20 cellular contexts compared by ENCODE assay signal in genomic region chr14:64946310-64947045, GRCh38. TPM values are rescaled to one million over a fixed set of nuclear protein-coding genes. Genes with fewer than 3 reads are reported as not detected.
"Had no signal": no experiment of that assay in that cellular context is flagged by ENCODE, and none has a peak within 500 bp of the region (broad histone marks: within the 10 kb centered on the region; RNA-seq: fewer than 3 reads in every experiment).

No MANE protein-coding gene starts in this region.

- H3K4me3 Mint-ChIP-seq: activated B cell treated with CpG ODN at 0.5 μM for 24 hours; activated CD4-positive, alpha-beta T cell treated with anti-CD3 and anti-CD28 coated beads, Interleukin-2, amount 10 ng/mL, durations not matched to agents 7 days and 5 days; activated naive CD8-positive, alpha-beta T cell treated with anti-CD3 and anti-CD28 coated beads for 36 hours; central memory CD8-positive, alpha-beta T cell had no signal

- H3K4me3 ChIP-seq: body of pancreas, coronary artery, esophagus muscularis mucosa, hepatocyte, left lung, tibial artery had no signal

- H3K27ac Mint-ChIP-seq: activated B cell treated with CpG ODN at 0.5 μM for 24 hours; activated naive CD8-positive, alpha-beta T cell treated with anti-CD3 and anti-CD28 coated beads for 36 hours had no signal

- H3K9me3 Mint-ChIP-seq: activated B cell treated with CpG ODN at 0.5 μM for 24 hours; activated CD4-positive, alpha-beta T cell treated with anti-CD3 and anti-CD28 coated beads, Interleukin-2, amount 10 ng/mL, durations not matched to agents 7 days and 5 days; activated naive CD8-positive, alpha-beta T cell treated with anti-CD3 and anti-CD28 coated beads for 36 hours; central memory CD8-positive, alpha-beta T cell; naive B cell had no signal

- H3K27me3 ChIP-seq: body of pancreas, esophagus muscularis mucosa, hepatocyte, left lung, tibial artery had no signal

- DNase-seq: activated B cell treated with CpG ODN at 0.5 μM for 24 hours; activated CD4-positive, alpha-beta T cell treated with anti-CD3 and anti-CD28 coated beads, Interleukin-2, amount 10 ng/mL, durations not matched to agents 7 days and 5 days; activated effector memory CD4-positive, alpha-beta T cell treated with Interleukin-2 at 50 U/mL for 16 hours; activated naive CD8-positive, alpha-beta T cell treated with anti-CD3 and anti-CD28 coated beads for 36 hours; amygdala; body of pancreas; left lung; naive B cell; retina; stimulated activated CD4-positive, alpha-beta T cell treated with anti-CD3 and anti-CD28 coated beads, Interleukin-4, amount 100 ng/mL, for 1 hour; stimulated activated naive CD4-positive, alpha-beta T cell; tibial artery had no signal

- H3K9me3 ChIP-seq: body of pancreas, esophagus muscularis mucosa, left lung, tibial artery had no signal

- ATAC-seq: body of pancreas, left lung had no signal

- H3K27me3 Mint-ChIP-seq: activated B cell treated with CpG ODN at 0.5 μM for 24 hours; activated CD4-positive, alpha-beta T cell treated with anti-CD3 and anti-CD28 coated beads, Interleukin-2, amount 10 ng/mL, durations not matched to agents 7 days and 5 days; activated naive CD8-positive, alpha-beta T cell treated with anti-CD3 and anti-CD28 coated beads for 36 hours; central memory CD8-positive, alpha-beta T cell; naive B cell had no signal

- H3K27ac ChIP-seq: body of pancreas, coronary artery, esophagus muscularis mucosa, hepatocyte, tibial artery had no signal

RNA-seq across cellular contexts. Expression of gene GPX2, which starts 3.9 kb away (rescaled TPM):
- total RNA-seq: activated B cell treated with CpG ODN at 0.5 μM for 24 hours; activated CD4-positive, alpha-beta T cell treated with anti-CD3 and anti-CD28 coated beads, Interleukin-2, amount 10 ng/mL, durations not matched to agents 7 days and 5 days; activated naive CD8-positive, alpha-beta T cell treated with anti-CD3 and anti-CD28 coated beads for 36 hours; esophagus muscularis mucosa; mononuclear cell; skeletal muscle tissue; subcutaneous adipose tissue; T-helper 2 cell treated with Interferon-gamma antibody and Interleukin-4, amounts not matched to agents 100 ng/mL and 5 ng/mL, for 36 hours had no signal
